8 cellular contexts compared by ENCODE assay signal in the genomic region with DNA sequence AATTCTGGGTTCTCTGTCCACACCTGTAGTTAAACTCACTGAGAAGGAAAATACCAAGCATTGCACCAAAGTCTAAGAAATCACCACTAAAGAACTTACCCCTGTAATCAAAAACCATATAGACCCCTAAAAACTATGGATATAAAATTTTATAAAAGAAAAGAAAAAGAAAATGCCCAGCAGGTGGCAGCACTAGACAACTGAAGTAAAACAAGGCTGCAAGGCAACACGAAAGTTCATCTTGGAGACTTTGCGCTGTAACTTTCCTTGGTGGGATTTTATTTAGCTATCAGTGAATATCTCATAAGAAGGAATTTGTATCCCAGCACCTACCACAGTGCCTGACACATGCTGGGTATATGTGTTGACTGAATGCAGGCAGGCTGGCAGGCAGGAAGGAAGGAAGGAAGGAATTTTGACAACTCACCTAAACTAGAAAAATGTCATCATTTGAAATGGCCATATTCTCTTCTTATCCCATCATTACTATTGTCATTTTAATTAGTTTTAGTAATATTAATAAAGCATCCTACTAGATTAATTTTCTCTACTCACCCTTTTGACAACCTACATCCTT.
DNase-seq lines count a peak whose midpoint lies in the region; ATAC-seq and TF ChIP-seq lines count a peak whose summit lies in the region.

No MANE protein-coding gene starts in this region.

- ATAC-seq in GM21515 (IDR thresholded peaks at IDR 0.05; ENCODE audit: unreplicated experiment), result no peak

- H3K9me3 ChIP-seq in HEK293 (ENCODE audit: control insufficient read depth, insufficient read depth, low read depth, low read length), result no peaks in the 10 kb centered on the region
- H3K9me3 ChIP-seq in effector memory CD4-positive, alpha-beta T cell (ENCODE audit: control insufficient read depth, low read length), result no peaks in the 10 kb centered on the region

- H3K4me3 Mint-ChIP-seq in activated CD4-positive, alpha-beta memory T cell treated with anti-CD3 and anti-CD28 coated beads for 36 hours, result no peak overlapping the region

- no peaks in the 10 kb centered on the region for H3K36me3 Mint-ChIP-seq in activated CD4-positive, alpha-beta memory T cell treated with anti-CD3 and anti-CD28 coated beads for 36 hours

- no peak overlapping the region for H3K4me3 ChIP-seq in HEK293 (ENCODE audit: low read depth, low read length)
- no peak overlapping the region for H3K4me3 ChIP-seq in effector memory CD4-positive, alpha-beta T cell (ENCODE audit: insufficient read depth, low read depth, low read length, poor library complexity, severe bottlenecking)

- CTCF ChIA-PET in HEK293 (lab: Yijun Ruan, JAX), result interaction anchor here (0.6 to 8.2 kb wide), 19 partner anchors 9 to 747 kb away, joined by 3 to 161 read pairs (median 4); no protein-coding TSS in a partner anchor
- CTCF ChIA-PET in activated CD4-positive, alpha-beta memory T cell treated with anti-CD3 and anti-CD28 coated beads for 36 hours (lab: Charles Lee), result interaction anchor here (0.6 to 7.2 kb wide), 32 partner anchors 9 to 748 kb away, joined by 3 to 157 read pairs (median 4); a partner anchor contains a TSS

- H3K4me1 Mint-ChIP-seq in activated CD4-positive, alpha-beta memory T cell treated with anti-CD3 and anti-CD28 coated beads for 36 hours (ENCODE audit: low read depth), result peaks cover 23% of the 10 kb centered on the region

- no peak overlapping the region for H3K27ac ChIP-seq in HEK293 (ENCODE audit: extremely low read depth, low read depth, low read length)
- H3K27ac ChIP-seq in effector memory CD4-positive, alpha-beta T cell (ENCODE audit: insufficient read depth, low read length, poor library complexity, severe bottlenecking), result no peak overlapping the region

- TF ChIP-seq CTCF in HEK293 (tag by site-specific recombination; IDR thresholded peaks at IDR 0.05), result 0 out of 2 replicates have a peak, but pooled peaks have one; percentile 15

- H3K36me3 ChIP-seq in HEK293 (ENCODE audit: control insufficient read depth in 2 of 2, insufficient read depth in 1 of 2, low read length in 2 of 2), result no peaks in the 10 kb centered on the region
- no peaks in the 10 kb centered on the region for H3K36me3 ChIP-seq in effector memory CD4-positive, alpha-beta T cell (ENCODE audit: control insufficient read depth, insufficient read depth, low read length)

- POLR2A ChIA-PET in HEK293 (lab: Yijun Ruan, JAX), result no interaction called here
- POLR2A ChIA-PET in activated CD4-positive, alpha-beta memory T cell treated with anti-CD3 and anti-CD28 coated beads for 36 hours (lab: Charles Lee), result interaction anchor here (0.6 to 1.5 kb wide), 2 partner anchors 68 to 315 kb away, joined by 3 read pairs; a partner anchor contains a TSS

- H3K9me3 Mint-ChIP-seq in activated CD4-positive, alpha-beta memory T cell treated with anti-CD3 and anti-CD28 coated beads for 36 hours, result no peaks in the 10 kb centered on the region

- intact Hi-C loops in activated CD4-positive, alpha-beta memory T cell treated with anti-CD3 and anti-CD28 coated beads for 36 hours (cut with micrococcal nuclease), result loop anchor here (1.0 to 2.0 kb wide), 5 partner anchors 67 to 754 kb away; no protein-coding TSS in a partner anchor

- no peak overlapping the region for H3K27ac Mint-ChIP-seq in activated CD4-positive, alpha-beta memory T cell treated with anti-CD3 and anti-CD28 coated beads for 36 hours

- DNase-seq in Ammon's horn (ENCODE audit: low spot score) (peak; percentile 54), NCI-H526 treated with DMSO at 0.1 percent for 48 hours (lab: John Stamatoyannopoulos, UW) (peak; percentile 48), middle frontal gyrus (ENCODE audit: extremely low spot score, low spot score) (peak; percentile 63)
- DNase-seq in activated CD4-positive, alpha-beta memory T cell treated with anti-CD3 and anti-CD28 coated beads for 36 hours, result peak; percentile 63
- peak; percentile 13 to 63 (median 17) for DNase-seq in effector memory CD4-positive, alpha-beta T cell
- DNase-seq in stimulated activated CD8-positive, alpha-beta memory T cell treated with anti-CD3 and anti-CD28 coated beads, Interleukin-7, amount 100 ng/mL, for 24 hours (ENCODE audit: low read depth), result peak; percentile 49

- no peaks in the 10 kb centered on the region for H3K27me3 ChIP-seq in effector memory CD4-positive, alpha-beta T cell (replicated peaks; ENCODE audit: control insufficient read depth, insufficient read depth, low read length, poor library complexity, severe bottlenecking)

- peaks cover 2% of the 10 kb centered on the region for H3K27me3 Mint-ChIP-seq in activated CD4-positive, alpha-beta memory T cell treated with anti-CD3 and anti-CD28 coated beads for 36 hours

- H3K4me1 ChIP-seq in HEK293 (ENCODE audit: control insufficient read depth, insufficient read depth, low read length), result no peaks in the 10 kb centered on the region
- no peaks in the 10 kb centered on the region for H3K4me1 ChIP-seq in effector memory CD4-positive, alpha-beta T cell (ENCODE audit: control insufficient read depth, insufficient read depth, low read length, poor library complexity, severe bottlenecking)

TF ChIP-seq in HEK293, 187 proteins besides CTCF, POLR2A, EP300 and RAD21:
- TF ChIP-seq ZNF10 (tag by site-specific recombination; IDR thresholded peaks at IDR 0.05), result no peak
- peak; percentile 54; the same call in 1 of the 2 replicates for TF ChIP-seq PRDM1 (tag by site-specific recombination; IDR thresholded peaks at IDR 0.05)
- TF ChIP-seq ZNF2 (tag by site-specific recombination; IDR thresholded peaks at IDR 0.05), result peak; percentile 65; the same call in 1 of the 2 replicates
- no peak for TF ChIP-seq ZNF514 (tag by site-specific recombination; IDR thresholded peaks at IDR 0.05)
- no peak for TF ChIP-seq WT1 (tag by site-specific recombination; IDR thresholded peaks at IDR 0.05)
- TF ChIP-seq ZNF654 (tag by site-specific recombination; IDR thresholded peaks at IDR 0.05; ENCODE audit: low read depth), result peak; percentile 83
